Comparison of ENCODE assay signal across 21 cellular contexts in the genomic region with DNA sequence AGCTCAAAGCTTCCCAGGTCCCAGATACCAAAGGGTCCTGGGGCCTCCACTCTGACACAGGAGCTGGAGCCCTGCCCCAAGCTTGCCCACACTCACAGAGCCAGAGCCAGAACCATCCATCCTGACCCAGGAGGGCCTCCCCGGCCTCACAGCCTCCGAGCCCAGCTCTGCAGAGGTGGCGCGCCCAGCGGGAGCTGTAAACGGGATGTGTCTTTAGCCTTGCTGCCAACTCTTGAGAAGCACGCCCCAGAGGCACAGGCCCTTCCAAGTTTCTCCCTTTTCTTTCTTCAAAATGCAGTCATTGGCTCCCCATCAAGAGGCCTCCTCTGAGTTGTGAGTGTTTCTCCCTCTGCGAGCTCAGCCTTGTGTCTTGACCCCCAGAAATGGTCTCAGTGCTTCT.
"Had no signal": no experiment of that assay in that cellular context is flagged by ENCODE, and none has a peak within 500 bp of the region (broad histone marks: within the 10 kb centered on the region; RNA-seq: fewer than 3 reads in every experiment).

No MANE protein-coding gene starts in this region.

- H3K27ac Mint-ChIP-seq: activated CD4-positive, alpha-beta T cell treated with anti-CD3 and anti-CD28 coated beads, Interleukin-2, amount 10 ng/mL, durations not matched to agents 7 days and 5 days; activated CD8-positive, alpha-beta T cell treated with anti-CD3 and anti-CD28 coated beads, Interleukin-2, amount 10 ng/mL, durations not matched to agents 7 days and 5 days; activated T-cell treated with anti-CD3 and anti-CD28 coated beads, Interleukin-2, amount 50 U/mL, for 24 hours; activated T-helper 17 cell treated with anti-CD3 and anti-CD28 coated beads, Interleukin-2, amount 50 U/mL, for 72 hours; naive B cell; T-helper 2 cell treated with Interferon-gamma antibody and Interleukin-4, amounts not matched to agents 5 μg/mL and 100 μg/mL, for 36 hours had no signal

- H3K36me3 Mint-ChIP-seq: activated naive CD4-positive, alpha-beta T cell treated with anti-CD3 and anti-CD28 coated beads, Interleukin-2, amount 50 U/mL, for 72 hours had no signal

- H3K4me3 Mint-ChIP-seq: activated CD4-positive, alpha-beta T cell treated with anti-CD3 and anti-CD28 coated beads, Interleukin-2, amount 10 ng/mL, durations not matched to agents 7 days and 5 days; activated CD8-positive, alpha-beta T cell treated with anti-CD3 and anti-CD28 coated beads, Interleukin-2, amount 10 ng/mL, durations not matched to agents 7 days and 5 days; activated T-cell treated with anti-CD3 and anti-CD28 coated beads, Interleukin-2, amount 50 U/mL, for 24 hours; activated T-helper 17 cell treated with anti-CD3 and anti-CD28 coated beads, Interleukin-2, amount 50 U/mL, for 72 hours; central memory CD8-positive, alpha-beta T cell; naive B cell; T-helper 2 cell treated with Interferon-gamma antibody and Interleukin-4, amounts not matched to agents 5 μg/mL and 100 μg/mL, for 36 hours had no signal

- H3K4me1 Mint-ChIP-seq: activated CD4-positive, alpha-beta T cell treated with anti-CD3 and anti-CD28 coated beads, Interleukin-2, amount 10 ng/mL, durations not matched to agents 7 days and 5 days; activated T-helper 17 cell treated with anti-CD3 and anti-CD28 coated beads, Interleukin-2, amount 50 U/mL, for 72 hours; naive B cell had no signal

- H3K4me3 ChIP-seq: ascending aorta, esophagus muscularis mucosa, heart right ventricle, ovary, prostate gland, uterus had no signal

- H3K36me3 ChIP-seq: ascending aorta, esophagus muscularis mucosa, heart right ventricle, ovary, prostate gland, uterus had no signal

- H3K27ac ChIP-seq: ascending aorta, esophagus muscularis mucosa, heart right ventricle, ovary, prostate gland, uterus, VCaP had no signal

- H3K27me3 ChIP-seq: ascending aorta, esophagus muscularis mucosa, ovary, uterus had no signal

- H3K9me3 ChIP-seq: ascending aorta, esophagus muscularis mucosa, heart right ventricle, ovary, prostate gland, uterus had no signal

- H3K4me1 ChIP-seq: ascending aorta, esophagus muscularis mucosa, heart right ventricle, prostate gland, uterus had no signal

- ATAC-seq: activated CD8-positive, alpha-beta T cell treated with anti-CD3 and anti-CD28 coated beads, Interleukin-2, amount 10 ng/mL, durations not matched to agents 7 days and 5 days; activated naive CD4-positive, alpha-beta T cell treated with anti-CD3 and anti-CD28 coated beads, Interleukin-2, amount 50 U/mL, for 72 hours; activated T-helper 17 cell treated with anti-CD3 and anti-CD28 coated beads, Interleukin-2, amount 50 U/mL, for 72 hours had no signal

- DNase-seq: activated CD4-positive, alpha-beta T cell treated with anti-CD3 and anti-CD28 coated beads, Interleukin-2, amount 10 ng/mL, durations not matched to agents 7 days and 5 days; activated CD4-positive, CD25-positive, alpha-beta regulatory T cell treated with anti-CD3 and anti-CD28 coated beads, Interleukin-2, amount 50 U/mL, for 72 hours; activated CD8-positive, alpha-beta T cell treated with anti-CD3 and anti-CD28 coated beads, Interleukin-2, amount 10 ng/mL, durations not matched to agents 7 days and 5 days; activated T-cell treated with anti-CD3 and anti-CD28 coated beads, Interleukin-2, amount 50 U/mL, for 24 hours; heart right ventricle; islet precursor cell; left cardiac atrium; mesenchymal stem cell; naive B cell; ovary; stimulated activated CD4-positive, alpha-beta T cell treated with anti-CD3 and anti-CD28 coated beads, Interleukin-12 subunit alpha, Interleukin-12 subunit beta, amount 100 ng/mL, for 4 hours; trophoblast cell; uterus had no signal

- H3K9me3 Mint-ChIP-seq: activated naive CD4-positive, alpha-beta T cell treated with anti-CD3 and anti-CD28 coated beads, Interleukin-2, amount 50 U/mL, for 72 hours; activated T-cell treated with anti-CD3 and anti-CD28 coated beads, Interleukin-2, amount 50 U/mL, for 24 hours; activated T-helper 17 cell treated with anti-CD3 and anti-CD28 coated beads, Interleukin-2, amount 50 U/mL, for 72 hours; central memory CD8-positive, alpha-beta T cell; T-helper 2 cell treated with Interferon-gamma antibody and Interleukin-4, amounts not matched to agents 5 μg/mL and 100 μg/mL, for 36 hours had no signal

- H3K27me3 Mint-ChIP-seq: activated T-cell treated with anti-CD3 and anti-CD28 coated beads, Interleukin-2, amount 50 U/mL, for 24 hours; activated T-helper 17 cell treated with anti-CD3 and anti-CD28 coated beads, Interleukin-2, amount 50 U/mL, for 72 hours; central memory CD8-positive, alpha-beta T cell had no signal
